3 cellular contexts compared by ENCODE assay signal in genomic region chr2:240480834-240481623, GRCh38.
TF ChIP-seq lines count a peak whose summit lies in the region.

No MANE protein-coding gene starts in this region.

TF ChIP-seq in SK-N-SH, 30 proteins besides CTCF, POLR2A, EP300 and RAD21 (continues in another document):
- no peak for TF ChIP-seq REST (IDR thresholded peaks at IDR 0.05; ENCODE audit: low read depth, low read length)
- no peak for TF ChIP-seq IRF3 (IDR thresholded peaks at IDR 0.05; ENCODE audit: low read depth, low read length)
- no peak for TF ChIP-seq RCOR1 (IDR thresholded peaks at IDR 0.05; ENCODE audit: low read length)
- no peak for TF ChIP-seq SIN3A (IDR thresholded peaks at IDR 0.05; ENCODE audit: borderline replicate concordance, low read depth, low read length)
- TF ChIP-seq ZBTB33 (IDR thresholded peaks at IDR 0.05; ENCODE audit: borderline replicate concordance, low read depth), result no peak
- TF ChIP-seq CHD2 (IDR thresholded peaks at IDR 0.05; ENCODE audit: low read length, partially characterized antibody), result no peak
- TF ChIP-seq FOXM1 (IDR thresholded peaks at IDR 0.05; ENCODE audit: low read depth), result no peak
- TF ChIP-seq NFIC (IDR thresholded peaks at IDR 0.05; ENCODE audit: borderline replicate concordance), result no peak
- no peak for TF ChIP-seq MEF2A (IDR thresholded peaks at IDR 0.05; ENCODE audit: borderline replicate concordance, low read depth)
- no peak for TF ChIP-seq USF2 (IDR thresholded peaks at IDR 0.05; ENCODE audit: borderline replicate concordance, low read depth, low read length)

TF ChIP-seq in SK-N-SH treated with all-trans-retinoic acid at 6 μM for 48 hours, 23 proteins besides CTCF, POLR2A, EP300 and RAD21 (continued from another document):
- TF ChIP-seq TSHZ2 (CRISPR knock-in tag; IDR thresholded peaks at IDR 0.05), result no peak

TF ChIP-seq in WTC11, 78 proteins besides CTCF, POLR2A, EP300 and RAD21 (continued from another document):
- TF ChIP-seq ZNF281 (CRISPR knock-in tag; IDR thresholded peaks at IDR 0.05) (no peak), TEAD1 (CRISPR knock-in tag; IDR thresholded peaks at IDR 0.05) (no peak), CBFB (CRISPR knock-in tag; IDR thresholded peaks at IDR 0.05; ENCODE audit: low read depth) (no peak), RELA (CRISPR knock-in tag; IDR thresholded peaks at IDR 0.05; ENCODE audit: borderline replicate concordance) (no peak), OVOL2 (CRISPR knock-in tag; IDR thresholded peaks at IDR 0.05; ENCODE audit: borderline replicate concordance) (no peak), ZNF396 (CRISPR knock-in tag; IDR thresholded peaks at IDR 0.05; ENCODE audit: borderline replicate concordance) (no peak), TEAD4 (CRISPR knock-in tag; IDR thresholded peaks at IDR 0.05) (no peak), AFF4 (CRISPR knock-in tag; IDR thresholded peaks at IDR 0.05; ENCODE audit: borderline replicate concordance) (no peak)
